In the genomic region with DNA sequence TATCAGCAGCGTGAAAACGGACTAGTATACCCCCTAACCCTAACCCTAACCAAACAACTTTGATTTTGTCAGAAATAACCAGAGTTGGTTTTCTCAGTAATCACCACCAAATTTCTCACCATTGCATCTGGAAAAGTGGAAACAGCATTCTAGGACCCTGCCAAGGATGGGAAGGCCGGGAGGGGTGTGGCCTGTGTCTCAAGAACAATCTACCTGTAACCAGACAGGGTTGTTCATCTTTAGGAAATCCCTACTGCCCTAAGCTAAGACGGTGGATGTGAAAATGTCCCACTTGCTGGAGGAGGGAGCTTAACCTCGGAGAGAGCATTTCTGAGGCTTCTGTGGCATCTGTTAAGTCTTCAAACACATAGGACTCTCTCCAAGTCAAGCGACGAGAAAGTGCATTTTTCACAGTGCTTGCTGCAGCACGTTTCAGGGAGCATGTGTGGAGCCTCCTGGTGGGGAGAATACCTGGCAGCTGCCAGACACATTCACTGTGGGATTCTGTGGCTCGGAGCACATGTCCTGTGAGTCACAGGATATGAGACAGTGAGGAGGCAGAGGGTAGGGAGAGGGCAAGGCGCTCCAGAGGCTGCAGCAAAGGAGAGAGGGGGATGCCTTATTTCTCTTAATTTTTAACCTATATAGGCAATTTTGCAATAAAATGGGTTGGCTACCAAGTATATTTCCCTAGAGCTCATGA, we compare ENCODE assay signal across 8 cellular contexts.
A peak's percentile ranks its signal among the peaks of the same experiment; 100 is the strongest.
DNase-seq lines count a peak whose midpoint lies in the region; ATAC-seq and TF ChIP-seq lines count a peak whose summit lies in the region.

No MANE protein-coding gene starts in this region.

- H3K9me3 Mint-ChIP-seq in activated CD8-positive, alpha-beta T cell treated with anti-CD3 and anti-CD28 coated beads for 36 hours, result peaks cover 2% of the 10 kb centered on the region
- peaks cover 3% of the 10 kb centered on the region for H3K9me3 Mint-ChIP-seq in activated CD8-positive, alpha-beta T cell treated with anti-CD3 and anti-CD28 coated beads, Interleukin-2, amount 10 ng/mL, durations not matched to agents 7 days and 5 days (ENCODE audit: insufficient read depth)
- no peaks in the 10 kb centered on the region for H3K9me3 Mint-ChIP-seq in chondrocyte (ENCODE audit: low read depth)

- intact Hi-C loops in activated CD8-positive, alpha-beta T cell treated with anti-CD3 and anti-CD28 coated beads for 36 hours (cut with micrococcal nuclease), result no loop called here
- intact Hi-C loops in lower lobe of right lung (cut with DNase I), result no loop called here

- no peak overlapping the region for H3K27ac ChIP-seq in lower lobe of right lung

- H3K4me1 Mint-ChIP-seq in activated CD8-positive, alpha-beta T cell treated with anti-CD3 and anti-CD28 coated beads for 36 hours (ENCODE audit: low read depth), result peaks cover 13% of the 10 kb centered on the region
- H3K4me1 Mint-ChIP-seq in activated CD8-positive, alpha-beta T cell treated with anti-CD3 and anti-CD28 coated beads, Interleukin-2, amount 10 ng/mL, durations not matched to agents 7 days and 5 days (ENCODE audit: low read depth), result peaks cover 13% of the 10 kb centered on the region
- H3K4me1 Mint-ChIP-seq in chondrocyte (ENCODE audit: low read depth), result peaks cover 18% of the 10 kb centered on the region

- CTCF ChIA-PET in activated CD8-positive, alpha-beta T cell treated with anti-CD3 and anti-CD28 coated beads for 36 hours (lab: Charles Lee), result interaction anchor here (0.9 to 2.4 kb wide), 4 partner anchors 12 to 287 kb away, joined by 3 to 7 read pairs (median 4); no protein-coding TSS in a partner anchor
- CTCF ChIA-PET in activated CD8-positive, alpha-beta T cell treated with anti-CD3 and anti-CD28 coated beads, Interleukin-2, amount 10 ng/mL, durations not matched to agents 7 days and 5 days (lab: Charles Lee), result interaction anchor here (0.7 kb wide), 1 partner anchor 90 kb away, joined by 3 read pairs; no protein-coding TSS in a partner anchor

- no peak overlapping the region for H3K4me3 Mint-ChIP-seq in activated CD8-positive, alpha-beta T cell treated with anti-CD3 and anti-CD28 coated beads for 36 hours
- no peak overlapping the region for H3K4me3 Mint-ChIP-seq in activated CD8-positive, alpha-beta T cell treated with anti-CD3 and anti-CD28 coated beads, Interleukin-2, amount 10 ng/mL, durations not matched to agents 7 days and 5 days
- H3K4me3 Mint-ChIP-seq in chondrocyte (ENCODE audit: unreplicated experiment), result no peak overlapping the region

- H3K36me3 Mint-ChIP-seq in activated CD8-positive, alpha-beta T cell treated with anti-CD3 and anti-CD28 coated beads for 36 hours (ENCODE audit: low read depth), result no peaks in the 10 kb centered on the region
- no peaks in the 10 kb centered on the region for H3K36me3 Mint-ChIP-seq in activated CD8-positive, alpha-beta T cell treated with anti-CD3 and anti-CD28 coated beads, Interleukin-2, amount 10 ng/mL, durations not matched to agents 7 days and 5 days (ENCODE audit: low read depth)
- H3K36me3 Mint-ChIP-seq in chondrocyte (ENCODE audit: low read depth), result no peaks in the 10 kb centered on the region

- peak; percentile 28 for DNase-seq in activated CD8-positive, alpha-beta T cell treated with anti-CD3 and anti-CD28 coated beads for 36 hours
- DNase-seq in activated CD8-positive, alpha-beta T cell treated with anti-CD3 and anti-CD28 coated beads, Interleukin-2, amount 10 ng/mL, durations not matched to agents 7 days and 5 days, result no peak
- DNase-seq in NCI-H748 treated with DMSO at 0.1 percent for 48 hours (lab: John Stamatoyannopoulos, UW), result peak; percentile 6
- DNase-seq in chondrocyte (ENCODE audit: low spot score), result no peak
- DNase-seq in lower lobe of right lung, result no peak
- peak; percentile 71 for DNase-seq in ureter (ENCODE audit: low spot score)
- DNase-seq in germinal center (ENCODE audit: low spot score), result no peak

- H3K27me3 Mint-ChIP-seq in activated CD8-positive, alpha-beta T cell treated with anti-CD3 and anti-CD28 coated beads for 36 hours, result no peaks in the 10 kb centered on the region
- peaks cover 8% of the 10 kb centered on the region for H3K27me3 Mint-ChIP-seq in activated CD8-positive, alpha-beta T cell treated with anti-CD3 and anti-CD28 coated beads, Interleukin-2, amount 10 ng/mL, durations not matched to agents 7 days and 5 days (ENCODE audit: low read depth)
- no peaks in the 10 kb centered on the region for H3K27me3 Mint-ChIP-seq in chondrocyte (ENCODE audit: low read depth)

- H3K27me3 ChIP-seq in lower lobe of right lung (ENCODE audit: low read depth), result no peaks in the 10 kb centered on the region

- H3K4me1 ChIP-seq in lower lobe of right lung, result no peaks in the 10 kb centered on the region

- POLR2A ChIA-PET in activated CD8-positive, alpha-beta T cell treated with anti-CD3 and anti-CD28 coated beads for 36 hours (lab: Charles Lee), result interaction anchor here (0.6 to 1.4 kb wide), 5 partner anchors 11 to 710 kb away, joined by 3 to 4 read pairs (median 3); no protein-coding TSS in a partner anchor
- POLR2A ChIA-PET in activated CD8-positive, alpha-beta T cell treated with anti-CD3 and anti-CD28 coated beads, Interleukin-2, amount 10 ng/mL, durations not matched to agents 7 days and 5 days (lab: Charles Lee), result no interaction called here

- no peaks in the 10 kb centered on the region for H3K36me3 ChIP-seq in lower lobe of right lung

- H3K27ac Mint-ChIP-seq in activated CD8-positive, alpha-beta T cell treated with anti-CD3 and anti-CD28 coated beads for 36 hours, result no peak overlapping the region
- H3K27ac Mint-ChIP-seq in activated CD8-positive, alpha-beta T cell treated with anti-CD3 and anti-CD28 coated beads, Interleukin-2, amount 10 ng/mL, durations not matched to agents 7 days and 5 days, result no peak overlapping the region
- H3K27ac Mint-ChIP-seq in chondrocyte (ENCODE audit: unreplicated experiment), result peak overlapping the region; percentile 82

- H3K9me3 ChIP-seq in lower lobe of right lung, result no peaks in the 10 kb centered on the region

- TF ChIP-seq CTCF in activated CD8-positive, alpha-beta T cell treated with anti-CD3 and anti-CD28 coated beads for 36 hours (IDR thresholded peaks at IDR 0.05), result no peak
- peak; percentile 86 for TF ChIP-seq CTCF in chondrocyte (IDR thresholded peaks at IDR 0.05)
- peak; percentile 30 for TF ChIP-seq CTCF in lower lobe of right lung (IDR thresholded peaks at IDR 0.05)

- H3K4me3 ChIP-seq in lower lobe of right lung, result no peak overlapping the region

- ATAC-seq in activated CD8-positive, alpha-beta T cell treated with anti-CD3 and anti-CD28 coated beads for 36 hours, result peak; percentile 72
- no peak for ATAC-seq in activated CD8-positive, alpha-beta T cell treated with anti-CD3 and anti-CD28 coated beads, Interleukin-2, amount 10 ng/mL, durations not matched to agents 7 days and 5 days
- ATAC-seq in lower lobe of right lung (peak; percentile 69 to 73), HG03095 (IDR thresholded peaks at IDR 0.05; ENCODE audit: unreplicated experiment) (no peak)

Comparison
In these comparisons a context has a peak if more than half of its experiments do, and no peak if none do; other contexts are left out.
1. ATAC-seq: peak in activated CD8-positive, alpha-beta T cell treated with anti-CD3 and anti-CD28 coated beads for 36 hours (single experiment) and lower lobe of right lung (2 of 2); none in activated CD8-positive, alpha-beta T cell treated with anti-CD3 and anti-CD28 coated beads, Interleukin-2, amount 10 ng/mL, durations not matched to agents 7 days and 5 days (single experiment) and HG03095 (single experiment).
2. DNase-seq: peak in activated CD8-positive, alpha-beta T cell treated with anti-CD3 and anti-CD28 coated beads for 36 hours (single experiment), NCI-H748 treated with DMSO at 0.1 percent for 48 hours (single experiment) and ureter (single experiment); none in activated CD8-positive, alpha-beta T cell treated with anti-CD3 and anti-CD28 coated beads, Interleukin-2, amount 10 ng/mL, durations not matched to agents 7 days and 5 days (single experiment), chondrocyte (single experiment), lower lobe of right lung (single experiment) and germinal center (single experiment).